Comparison of ENCODE assay signal across 21 cellular contexts in genomic region chr18:10995576-10995975, GRCh38.
DNase-seq lines count a peak whose midpoint lies in the region; ATAC-seq, FAIRE-seq and TF ChIP-seq lines count a peak whose summit lies in the region.
"Had no signal": no experiment of that assay in that cellular context is flagged by ENCODE, and none has a peak within 500 bp of the region (broad histone marks: within the 10 kb centered on the region; RNA-seq: fewer than 3 reads in every experiment).

No MANE protein-coding gene starts in this region.

- H3K9me3 Mint-ChIP-seq in activated T-helper 2 cell treated with anti-CD3 and anti-CD28 coated beads, Interferon-gamma antibody, Interleukin-2, Interleukin-4, amounts not matched to agents 10 μg/mL and 5 μg/mL and 100 μg/mL, durations not matched to agents 14 hours and 24 hours and 36 hours = peaks cover 30% of the 10 kb centered on the region
- peaks cover 0 to 38% (median 24%) of the 10 kb centered on the region in 8 donors for H3K9me3 Mint-ChIP-seq in CD4-positive, alpha-beta memory T cell

- peaks cover 8% of the 10 kb centered on the region for H3K4me1 ChIP-seq in OCI-LY1 (ENCODE audit: insufficient read depth, low read length, severe bottlenecking)
- H3K4me1 ChIP-seq in GM12878 (ENCODE audit: control insufficient read depth, insufficient read depth, low read length) = no peaks in the 10 kb centered on the region
- no peaks in the 10 kb centered on the region for H3K4me1 ChIP-seq in CD4-positive, alpha-beta memory T cell (ENCODE audit: insufficient read depth, low read length)
- H3K4me1 ChIP-seq in HAP-1 = no peaks in the 10 kb centered on the region
- H3K4me1 ChIP-seq: A549, BLaER1, SJSA1 had no signal

- H3K36me3 Mint-ChIP-seq in activated T-helper 2 cell treated with anti-CD3 and anti-CD28 coated beads, Interferon-gamma antibody, Interleukin-2, Interleukin-4, amounts not matched to agents 10 μg/mL and 5 μg/mL and 100 μg/mL, durations not matched to agents 14 hours and 24 hours and 36 hours (ENCODE audit: low read depth) = no peaks in the 10 kb centered on the region
- no peaks in the 10 kb centered on the region for H3K36me3 Mint-ChIP-seq in CD4-positive, alpha-beta memory T cell
- H3K36me3 Mint-ChIP-seq: CD8-positive, alpha-beta T cell had no signal

- peak; percentile 67 for FAIRE-seq in GM12892 (lab: Jason Lieb, UNC)
- FAIRE-seq in GM12878 (lab: Jason Lieb, UNC) = no peak
- FAIRE-seq: A549, D721Med had no signal

- TF ChIP-seq CTCF in OCI-LY1 (IDR thresholded peaks at IDR 0.05; ENCODE audit: low read length) = no peak
- no peak for TF ChIP-seq CTCF in GM12878 (IDR thresholded peaks at IDR 0.05 in 2 of 3, conservative IDR thresholded peaks at IDR 0.05 in 1 of 3; ENCODE audit: control insufficient read depth in 2 of 3, extremely low read depth in 1 of 3, insufficient read depth in 1 of 3, low read depth in 3 of 3, low read length in 3 of 3)

- no peaks in the 10 kb centered on the region for H3K9me2 ChIP-seq in OCI-LY1 (ENCODE audit: low read depth, low read length)

- SMC1A ChIA-PET in GM12878 (lab: Charles Lee; ENCODE audit: uncharacterized antibody, unreplicated experiment) = interaction anchor here (0.7 to 1.5 kb wide), 6 partner anchors 9 to 46 kb away, joined by 3 to 6 read pairs (median 3); no protein-coding TSS in a partner anchor

- H3K4me3 ChIP-seq in OCI-LY1 (ENCODE audit: low read depth, low read length, poor library complexity, severe bottlenecking) (no peak overlapping the region), GM12878 (no peak overlapping the region), HAP-1 (no peak overlapping the region)
- H3K4me3 ChIP-seq in CD4-positive, alpha-beta memory T cell (ENCODE audit: low read length in 2 of 2) = no peak overlapping the region
- H3K4me3 ChIP-seq: A549, BLaER1, SJSA1 had no signal

- no peaks in the 10 kb centered on the region for H4K20me1 ChIP-seq in OCI-LY1 (ENCODE audit: insufficient read depth, low read length)
- no peaks in the 10 kb centered on the region for H4K20me1 ChIP-seq in GM12878 (ENCODE audit: control insufficient read depth, insufficient read depth)
- H4K20me1 ChIP-seq: BLaER1 had no signal

- CTCF ChIA-PET in GM12878 (lab: Yijun Ruan, JAX) = interaction anchor here (0.7 to 0.9 kb wide), 2 partner anchors 22 to 37 kb away, joined by 3 read pairs; no protein-coding TSS in a partner anchor
- CTCF ChIA-PET in CD4-positive, alpha-beta memory T cell (lab: Charles Lee; ENCODE audit: partially characterized antibody) = no interaction called here

- POLR2A ChIA-PET in GM12878 (lab: Charles Lee) = no interaction called here
- POLR2A ChIA-PET in CD4-positive, alpha-beta memory T cell (lab: Charles Lee; ENCODE audit: partially characterized antibody) = no interaction called here

- DNase-seq in CMK (ENCODE audit: low read depth) (peak; percentile 8), GM12892 (ENCODE audit: insufficient read length) (no peak), GM12878 (ENCODE audit: low read depth, low spot score) (no peak), NCI-H1436 (lab: John Stamatoyannopoulos, UW) (no peak), HAP-1 (ENCODE audit: low spot score in 2 of 2) (no peak)
- no peak for DNase-seq in activated T-helper 2 cell treated with anti-CD3 and anti-CD28 coated beads, Interferon-gamma antibody, Interleukin-2, Interleukin-4, amounts not matched to agents 10 μg/mL and 5 μg/mL and 100 μg/mL, durations not matched to agents 14 hours and 24 hours and 36 hours (ENCODE audit: low spot score)
- no peak for DNase-seq in CD4-positive, alpha-beta memory T cell
- DNase-seq: CD8-positive, alpha-beta T cell; H7; Karpas-422; NCI-H1417; NCI-H187 treated with DMSO at 0.1 percent for 48 hours; NCI-H226; NCI-H524 treated with DMSO at 0.1 percent for 48 hours; SW 1271 had no signal

- no peak overlapping the region for H3K9ac ChIP-seq in OCI-LY1 (ENCODE audit: low read length)
- H3K9ac ChIP-seq in GM12878 (ENCODE audit: control insufficient read depth, insufficient read depth, low read length) = no peak overlapping the region
- H3K9ac ChIP-seq: BLaER1 had no signal

- no peaks in the 10 kb centered on the region for H3K27me3 Mint-ChIP-seq in activated T-helper 2 cell treated with anti-CD3 and anti-CD28 coated beads, Interferon-gamma antibody, Interleukin-2, Interleukin-4, amounts not matched to agents 10 μg/mL and 5 μg/mL and 100 μg/mL, durations not matched to agents 14 hours and 24 hours and 36 hours (ENCODE audit: low read depth)
- peaks cover 0 to 1% of the 10 kb centered on the region in 2 donors for H3K27me3 Mint-ChIP-seq in CD4-positive, alpha-beta memory T cell

- peaks cover 2% of the 10 kb centered on the region for H3K4me1 Mint-ChIP-seq in activated T-helper 2 cell treated with anti-CD3 and anti-CD28 coated beads, Interferon-gamma antibody, Interleukin-2, Interleukin-4, amounts not matched to agents 10 μg/mL and 5 μg/mL and 100 μg/mL, durations not matched to agents 14 hours and 24 hours and 36 hours (ENCODE audit: low read depth)
- H3K4me1 Mint-ChIP-seq in CD4-positive, alpha-beta memory T cell = no peaks in the 10 kb centered on the region

- TF ChIP-seq EP300 in GM12878 (IDR thresholded peaks at IDR 0.05; ENCODE audit: borderline replicate concordance in 1 of 2, control insufficient read depth in 1 of 2, low read depth in 2 of 2, low read length in 2 of 2) = no peak

- no peaks in the 10 kb centered on the region for H3K79me2 ChIP-seq in OCI-LY1 (ENCODE audit: insufficient read depth, low read length)
- H3K79me2 ChIP-seq in GM12878 (ENCODE audit: control insufficient read depth, insufficient read depth, low read length) = peaks cover 2% of the 10 kb centered on the region

- no peak overlapping the region for H3K4me2 ChIP-seq in OCI-LY1 (ENCODE audit: low read length)
- H3K4me2 ChIP-seq in GM12878 (ENCODE audit: control insufficient read depth, insufficient read depth) = no peak overlapping the region
- H3K4me2 ChIP-seq: A549, BLaER1 had no signal

- H3K36me3 ChIP-seq in OCI-LY1 (ENCODE audit: insufficient read depth, low read length) = no peaks in the 10 kb centered on the region
- peaks cover 0 to 9% of the 10 kb centered on the region in 2 experiments; a peak in 1 of 4 replicates for H3K36me3 ChIP-seq in GM12878 (ENCODE audit: control insufficient read depth in 2 of 2, insufficient read depth in 2 of 2, low read length in 1 of 2)
- H3K36me3 ChIP-seq in CD4-positive, alpha-beta memory T cell (ENCODE audit: insufficient read depth, low read length) = no peaks in the 10 kb centered on the region
- no peaks in the 10 kb centered on the region for H3K36me3 ChIP-seq in HAP-1 (replicated peaks)
- H3K36me3 ChIP-seq: BLaER1, SJSA1 had no signal

- in situ Hi-C loops in GM12878 (cut with MboI) = no loop called here
- in situ Hi-C loops in HAP-1 (cut with MboI; ENCODE audit: low sequenced_read_pairs) = no loop called here

- no peaks in the 10 kb centered on the region for H3F3A ChIP-seq in OCI-LY1 (ENCODE audit: insufficient read depth, low read length)

- no peak overlapping the region for H3K4me3 Mint-ChIP-seq in activated T-helper 2 cell treated with anti-CD3 and anti-CD28 coated beads, Interferon-gamma antibody, Interleukin-2, Interleukin-4, amounts not matched to agents 10 μg/mL and 5 μg/mL and 100 μg/mL, durations not matched to agents 14 hours and 24 hours and 36 hours (ENCODE audit: low read depth)
- no peak overlapping the region for H3K4me3 Mint-ChIP-seq in CD4-positive, alpha-beta memory T cell
- H3K4me3 Mint-ChIP-seq: CD8-positive, alpha-beta T cell had no signal

- ATAC-seq in GM12878 = no peak
- ATAC-seq: A549; CD8-positive, alpha-beta T cell; Panc1 had no signal

- H3K27me3 ChIP-seq in OCI-LY1 (ENCODE audit: insufficient read depth, low read length) (no peaks in the 10 kb centered on the region), GM12878 (replicated peaks in 1 of 2; ENCODE audit: control insufficient read depth in 2 of 2, insufficient read depth in 2 of 2, low read length in 1 of 2) (no peaks in the 10 kb centered on the region), HAP-1 (ENCODE audit: low read depth) (no peaks in the 10 kb centered on the region)
- no peaks in the 10 kb centered on the region for H3K27me3 ChIP-seq in CD4-positive, alpha-beta memory T cell (ENCODE audit: insufficient read depth, low read length)
- H3K27me3 ChIP-seq: BLaER1, SJSA1 had no signal

- H2AFZ ChIP-seq in OCI-LY1 (ENCODE audit: low read length) = no peak overlapping the region
- H2AFZ ChIP-seq in GM12878 (ENCODE audit: control insufficient read depth, low read depth, low read length) = no peak overlapping the region

- no peak for TF ChIP-seq POLR2A in GM12892 (IDR thresholded peaks at IDR 0.05; ENCODE audit: low read depth, low read length)
- TF ChIP-seq POLR2A in GM12878 (IDR thresholded peaks at IDR 0.05; ENCODE audit: low read depth, low read length) = no peak

- H3K27ac ChIP-seq in OCI-LY1 (ENCODE audit: low read depth, low read length, poor library complexity, severe bottlenecking) (peak overlapping the region; percentile 52), GM12878 (ENCODE audit: control insufficient read depth, insufficient read depth) (no peak overlapping the region)
- H3K27ac ChIP-seq in CD4-positive, alpha-beta memory T cell (ENCODE audit: low read depth, low read length) = no peak overlapping the region
- H3K27ac ChIP-seq: A549, BLaER1, SJSA1 had no signal

- H3K9me3 ChIP-seq in OCI-LY1 (ENCODE audit: low read length) = peaks cover 9% of the 10 kb centered on the region
- H3K9me3 ChIP-seq in GM12878 (replicated peaks; ENCODE audit: control insufficient read depth, insufficient read depth, low read length) = peaks cover 25% of the 10 kb centered on the region
- no peaks in the 10 kb centered on the region for H3K9me3 ChIP-seq in CD4-positive, alpha-beta memory T cell (ENCODE audit: control insufficient read depth in 1 of 2, low read length in 2 of 2)
- 0 out of 2 replicates have a peak, but pooled peaks cover 2% of the 10 kb centered on the region for H3K9me3 ChIP-seq in HAP-1
- H3K9me3 ChIP-seq: SJSA1 had no signal

- intact Hi-C loops in GM12878 (cut with micrococcal nuclease; ENCODE audit: unreplicated experiment) = no loop called here
- intact Hi-C loops in activated T-helper 2 cell treated with anti-CD3 and anti-CD28 coated beads, Interferon-gamma antibody, Interleukin-2, Interleukin-4, amounts not matched to agents 10 μg/mL and 5 μg/mL and 100 μg/mL, durations not matched to agents 14 hours and 24 hours and 36 hours (cut with micrococcal nuclease) = no loop called here
- intact Hi-C loops in CD4-positive, alpha-beta memory T cell (cut with micrococcal nuclease) = loop anchor here (10.0 kb wide), 1 partner anchor 61 kb away; no protein-coding TSS in a partner anchor

- no TSS peak for BruUV-seq in GM12878 (replicated peaks; lab: Mats Ljungman, UMichigan)

- 0% methylated on average over 1 of the region's 1 CpG for WGBS in GM12878 (ENCODE audit: insufficient coverage, insufficient replicate concordance, low lambda C conversion rate, missing lambda C conversion rate)

- RAD21 ChIA-PET in GM12878 (lab: Charles Lee; ENCODE audit: unreplicated experiment) = no interaction called here

- H3K27ac Mint-ChIP-seq in activated T-helper 2 cell treated with anti-CD3 and anti-CD28 coated beads, Interferon-gamma antibody, Interleukin-2, Interleukin-4, amounts not matched to agents 10 μg/mL and 5 μg/mL and 100 μg/mL, durations not matched to agents 14 hours and 24 hours and 36 hours = no peak overlapping the region
- no peak overlapping the region for H3K27ac Mint-ChIP-seq in CD4-positive, alpha-beta memory T cell
- H3K27ac Mint-ChIP-seq: CD8-positive, alpha-beta T cell had no signal

- no peak for TF ChIP-seq RAD21 in GM12878 (IDR thresholded peaks at IDR 0.05; ENCODE audit: insufficient read depth, low read depth, low read length)
